ENCODE assay signal across 13 cellular contexts in genomic region chr3:40169983-40170382, GRCh38.
DNase-seq lines count a peak whose midpoint lies in the region; ATAC-seq and TF ChIP-seq lines count a peak whose summit lies in the region.
"Had no signal": no experiment of that assay in that cellular context is flagged by ENCODE, and none has a peak within 500 bp of the region (broad histone marks: within the 10 kb centered on the region; RNA-seq: fewer than 3 reads in every experiment).

No MANE protein-coding gene starts in this region.

- no peak overlapping the region for H3K27ac ChIP-seq in heart left ventricle

- no peaks in the 10 kb centered on the region for H3K27me3 ChIP-seq in heart left ventricle

- ATAC-seq in GM19043 (IDR thresholded peaks at IDR 0.05; ENCODE audit: low read depth, unreplicated experiment) (peak; percentile 43), HG03342 (IDR thresholded peaks at IDR 0.05; ENCODE audit: unreplicated experiment) (peak; percentile 47), natural killer cell (peak in 2 of 3 donors; percentile 14 to 24), heart left ventricle (no peak), T-cell (replicated peaks in 1 of 4) (no peak)
- ATAC-seq: right cardiac atrium had no signal

- H3K36me3 Mint-ChIP-seq in HFFc6 (ENCODE audit: low read depth) (peaks cover 4% of the 10 kb centered on the region), natural killer cell (no peaks in the 10 kb centered on the region), T-cell (no peaks in the 10 kb centered on the region)
- H3K36me3 Mint-ChIP-seq: activated naive CD4-positive, alpha-beta T cell treated with anti-CD3 and anti-CD28 coated beads, Interleukin-2, amount 10 ng/mL, durations not matched to agents 7 days and 5 days had no signal

- CTCF ChIA-PET in T-cell (lab: Charles Lee) = no interaction called here

- no peaks in the 10 kb centered on the region for H3K9me3 Mint-ChIP-seq in HFFc6
- no peaks in the 10 kb centered on the region for H3K9me3 Mint-ChIP-seq in natural killer cell
- H3K9me3 Mint-ChIP-seq in T-cell = no peaks in the 10 kb centered on the region
- H3K9me3 Mint-ChIP-seq: activated naive CD4-positive, alpha-beta T cell treated with anti-CD3 and anti-CD28 coated beads, Interleukin-2, amount 10 ng/mL, durations not matched to agents 7 days and 5 days had no signal

- H3K4me3 Mint-ChIP-seq in HFFc6 (peak overlapping the region; percentile 52; the same call in 1 of the 2 replicates), natural killer cell (peak overlapping the region; percentile 59), T-cell (no peak overlapping the region)
- H3K4me3 Mint-ChIP-seq: activated naive CD4-positive, alpha-beta T cell treated with anti-CD3 and anti-CD28 coated beads, Interleukin-2, amount 10 ng/mL, durations not matched to agents 7 days and 5 days had no signal

- H3K4me1 Mint-ChIP-seq in HFFc6 (ENCODE audit: low read depth) = peaks cover 19% of the 10 kb centered on the region
- H3K4me1 Mint-ChIP-seq in natural killer cell = peaks cover 17 to 26% of the 10 kb centered on the region in 2 donors
- peaks cover 0 to 2% (median 0%) of the 10 kb centered on the region in 3 donors for H3K4me1 Mint-ChIP-seq in T-cell

- H3K4me1 ChIP-seq in heart left ventricle = peaks cover 0 to 14% (median 0%) of the 10 kb centered on the region in 12 donors

- no peak overlapping the region for H3K4me3 ChIP-seq in heart left ventricle

- no peaks in the 10 kb centered on the region for H3K9me3 ChIP-seq in heart left ventricle

- H3K36me3 ChIP-seq in heart left ventricle = no peaks in the 10 kb centered on the region

- H3K27ac Mint-ChIP-seq in HFFc6 = no peak overlapping the region
- peak overlapping the region; percentile 21 to 56 for H3K27ac Mint-ChIP-seq in natural killer cell
- H3K27ac Mint-ChIP-seq in T-cell = no peak overlapping the region
- H3K27ac Mint-ChIP-seq: activated naive CD4-positive, alpha-beta T cell treated with anti-CD3 and anti-CD28 coated beads, Interleukin-2, amount 10 ng/mL, durations not matched to agents 7 days and 5 days had no signal

- intact Hi-C loops in natural killer cell (cut with micrococcal nuclease) (no loop called here), cardiac septum (cut with DNase I) (no loop called here), heart left ventricle (cut with DNase I) (loop anchor here in 5 of 10 donors (10.0 kb wide), 3 partner anchors 355 to 725 kb away; no protein-coding TSS in a partner anchor)

- TF ChIP-seq CTCF in HFFc6 (IDR thresholded peaks at IDR 0.05) = no peak
- TF ChIP-seq CTCF in natural killer cell (IDR thresholded peaks at IDR 0.05) = no peak
- no peak for TF ChIP-seq CTCF in heart left ventricle (IDR thresholded peaks at IDR 0.05)

- POLR2A ChIA-PET in T-cell (lab: Charles Lee) = no interaction called here

- H3K27me3 Mint-ChIP-seq in HFFc6 (ENCODE audit: insufficient read depth) (peaks cover 2% of the 10 kb centered on the region), natural killer cell (ENCODE audit: low read depth in 2 of 2) (peaks cover 0 to 4% of the 10 kb centered on the region in 2 donors), T-cell (peaks cover 3 to 18% of the 10 kb centered on the region in 2 donors)
- H3K27me3 Mint-ChIP-seq: activated naive CD4-positive, alpha-beta T cell treated with anti-CD3 and anti-CD28 coated beads, Interleukin-2, amount 10 ng/mL, durations not matched to agents 7 days and 5 days had no signal

- WGBS in heart left ventricle, 4 donors = 77 to 87% (median 81%) methylated on average over 5 of the region's 5 CpGs

- DNase-seq in HFFc6 (no peak), natural killer cell (no peak), cardiac septum (ENCODE audit: low spot score) (no peak), C1 segment of cervical spinal cord (lab: John Stamatoyannopoulos, UW) (no peak), heart left ventricle (no peak), T-cell (no peak)
- DNase-seq: activated naive CD4-positive, alpha-beta T cell treated with anti-CD3 and anti-CD28 coated beads, Interleukin-2, amount 10 ng/mL, durations not matched to agents 7 days and 5 days; DMS53; midbrain; NCI-H1092; right cardiac atrium had no signal

- TF ChIP-seq POLR2A in heart left ventricle (IDR thresholded peaks at IDR 0.05) = no peak

Comparison
In these comparisons a context has a peak if more than half of its experiments do, and no peak if none do; other contexts are left out.
1. ATAC-seq: peak in GM19043 (single experiment), HG03342 (single experiment) and natural killer cell (2 of 3); none in heart left ventricle (0 of 4) and T-cell (0 of 4).
2. H3K27ac Mint-ChIP-seq: peak in natural killer cell (2 of 2); none in HFFc6 (single experiment) and T-cell (0 of 2).
3. H3K4me3 Mint-ChIP-seq: peak in HFFc6 (single experiment) and natural killer cell (single experiment); none in T-cell (0 of 3).